ENCODE assay signal across 8 cellular contexts in the genomic region with DNA sequence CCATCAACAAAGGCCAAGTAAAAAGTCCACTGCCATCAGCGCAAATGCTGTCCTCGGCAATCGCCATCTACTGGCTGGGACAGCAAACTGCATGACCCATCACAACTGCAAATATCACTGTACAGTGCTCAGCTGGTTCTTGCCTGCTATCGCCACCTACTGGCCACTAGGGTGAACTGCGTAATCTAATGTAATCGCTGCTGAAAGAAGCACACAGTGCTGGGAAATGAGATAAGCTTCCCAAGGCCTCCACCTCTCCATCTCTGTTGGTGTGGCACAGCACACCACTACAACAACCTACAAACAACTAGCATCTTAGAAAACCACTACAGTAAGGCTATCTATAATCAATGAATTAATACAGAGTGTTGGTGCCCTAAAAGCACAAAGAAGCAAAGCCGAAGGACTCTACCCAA.
DNase-seq lines count a peak whose midpoint lies in the region; ATAC-seq and TF ChIP-seq lines count a peak whose summit lies in the region.

No MANE protein-coding gene starts in this region.

- no peaks in the 10 kb centered on the region for H3K36me3 Mint-ChIP-seq in activated CD8-positive, alpha-beta T cell treated with anti-CD3 and anti-CD28 coated beads for 36 hours (ENCODE audit: low read depth)
- no peaks in the 10 kb centered on the region for H3K36me3 Mint-ChIP-seq in natural killer cell treated with Interleukin-12 subunit alpha and Interleukin-12 subunit beta and Interleukin-15 and Interleukin-18, amount 100 ng/mL, for 72 hours

- ATAC-seq in GM21360 (IDR thresholded peaks at IDR 0.05; ENCODE audit: unreplicated experiment) (peak; percentile 99), HG03565 (IDR thresholded peaks at IDR 0.05; ENCODE audit: unreplicated experiment) (peak; percentile 97)
- ATAC-seq in activated CD8-positive, alpha-beta T cell treated with anti-CD3 and anti-CD28 coated beads for 36 hours: peak; percentile 100
- peak in 1 of 2 donors; percentile 91 for ATAC-seq in natural killer cell treated with Interleukin-12 subunit alpha and Interleukin-12 subunit beta and Interleukin-15 and Interleukin-18, amount 100 ng/mL, for 72 hours

- H3K9me3 Mint-ChIP-seq in activated CD8-positive, alpha-beta T cell treated with anti-CD3 and anti-CD28 coated beads for 36 hours: no peaks in the 10 kb centered on the region
- no peaks in the 10 kb centered on the region for H3K9me3 Mint-ChIP-seq in natural killer cell treated with Interleukin-12 subunit alpha and Interleukin-12 subunit beta and Interleukin-15 and Interleukin-18, amount 100 ng/mL, for 72 hours

- no peak overlapping the region for H3K4me3 ChIP-seq in epithelial cell of proximal tubule (ENCODE audit: low read depth, low read length)

- H3K27ac Mint-ChIP-seq in activated CD8-positive, alpha-beta T cell treated with anti-CD3 and anti-CD28 coated beads for 36 hours: no peak overlapping the region
- no peak overlapping the region for H3K27ac Mint-ChIP-seq in natural killer cell treated with Interleukin-12 subunit alpha and Interleukin-12 subunit beta and Interleukin-15 and Interleukin-18, amount 100 ng/mL, for 72 hours

- H3K27me3 Mint-ChIP-seq in activated CD8-positive, alpha-beta T cell treated with anti-CD3 and anti-CD28 coated beads for 36 hours: peaks cover 2% of the 10 kb centered on the region
- peaks cover 0 to 10% of the 10 kb centered on the region in 2 donors for H3K27me3 Mint-ChIP-seq in natural killer cell treated with Interleukin-12 subunit alpha and Interleukin-12 subunit beta and Interleukin-15 and Interleukin-18, amount 100 ng/mL, for 72 hours

- CTCF ChIA-PET in activated CD8-positive, alpha-beta T cell treated with anti-CD3 and anti-CD28 coated beads for 36 hours (lab: Charles Lee): interaction anchor here (0.6 to 1.7 kb wide), 8 partner anchors 9 to 356 kb away, joined by 3 to 7 read pairs (median 4); partner anchors contain the start of gene IL1RAPL2

- H3K4me1 Mint-ChIP-seq in activated CD8-positive, alpha-beta T cell treated with anti-CD3 and anti-CD28 coated beads for 36 hours (ENCODE audit: low read depth): no peaks in the 10 kb centered on the region
- peaks cover 0 to 5% of the 10 kb centered on the region in 2 donors for H3K4me1 Mint-ChIP-seq in natural killer cell treated with Interleukin-12 subunit alpha and Interleukin-12 subunit beta and Interleukin-15 and Interleukin-18, amount 100 ng/mL, for 72 hours (ENCODE audit: low read depth in 2 of 2)

- TF ChIP-seq CTCF in activated CD8-positive, alpha-beta T cell treated with anti-CD3 and anti-CD28 coated beads for 36 hours (IDR thresholded peaks at IDR 0.05): peak; percentile 72
- peak; percentile 91 for TF ChIP-seq CTCF in epithelial cell of proximal tubule (conservative IDR thresholded peaks at IDR 0.05; ENCODE audit: low read depth, low read length)

- no peak overlapping the region for H3K4me3 Mint-ChIP-seq in activated CD8-positive, alpha-beta T cell treated with anti-CD3 and anti-CD28 coated beads for 36 hours
- H3K4me3 Mint-ChIP-seq in natural killer cell treated with Interleukin-12 subunit alpha and Interleukin-12 subunit beta and Interleukin-15 and Interleukin-18, amount 100 ng/mL, for 72 hours: no peak overlapping the region

- intact Hi-C loops in activated CD8-positive, alpha-beta T cell treated with anti-CD3 and anti-CD28 coated beads for 36 hours (cut with micrococcal nuclease): no loop called here

- POLR2A ChIA-PET in activated CD8-positive, alpha-beta T cell treated with anti-CD3 and anti-CD28 coated beads for 36 hours (lab: Charles Lee): no interaction called here

- DNase-seq in DMS 273 (lab: John Stamatoyannopoulos, UW; ENCODE audit: unreplicated experiment) (peak; percentile 87), NCI-H748 (lab: John Stamatoyannopoulos, UW; ENCODE audit: unreplicated experiment) (peak; percentile 63), epithelial cell of proximal tubule (ENCODE audit: low read depth) (peak; percentile 7), stromal cell of bone marrow (ENCODE audit: low read depth) (peak; percentile 21)
- DNase-seq in activated CD8-positive, alpha-beta T cell treated with anti-CD3 and anti-CD28 coated beads for 36 hours: peak; percentile 75
- DNase-seq in natural killer cell treated with Interleukin-12 subunit alpha and Interleukin-12 subunit beta and Interleukin-15 and Interleukin-18, amount 100 ng/mL, for 72 hours (ENCODE audit: low spot score): peak; percentile 67

Comparison
In these comparisons a context has a peak if more than half of its experiments do, and no peak if none do; other contexts are left out.
1. DNase-seq: peak in every context shown above with its lines; median percentile 87 in DMS 273; 75 in activated CD8-positive, alpha-beta T cell treated with anti-CD3 and anti-CD28 coated beads for 36 hours; 67 in natural killer cell treated with Interleukin-12 subunit alpha and Interleukin-12 subunit beta and Interleukin-15 and Interleukin-18, amount 100 ng/mL, for 72 hours; 63 in NCI-H748; 21 in stromal cell of bone marrow; 7 in epithelial cell of proximal tubule.